In genomic region chr17:56171186-56171959, GRCh38 we compare ENCODE assay signal across 32 cellular contexts. TPM values are rescaled to one million over a fixed set of nuclear protein-coding genes. Genes with fewer than 3 reads are reported as not detected.
DNase-seq lines count a peak whose midpoint lies in the region; ATAC-seq, FAIRE-seq and TF ChIP-seq lines count a peak whose summit lies in the region.
"Had no signal": no experiment of that assay in that cellular context is flagged by ENCODE, and none has a peak within 500 bp of the region (broad histone marks: within the 10 kb centered on the region; RNA-seq: fewer than 3 reads in every experiment).

No MANE protein-coding gene starts in this region.

- TF ChIP-seq CTCF in fibroblast of mammary gland (conservative IDR thresholded peaks at IDR 0.05; ENCODE audit: control insufficient read depth, insufficient read depth, low read depth, low read length): no peak

- H3K9ac ChIP-seq in rectal smooth muscle tissue (ENCODE audit: low read length): no peak overlapping the region
- H3K9ac ChIP-seq: KMS-11 had no signal

- FAIRE-seq in small intestine (lab: Jason Lieb, UNC): no peak
- FAIRE-seq: A204.1, bronchial epithelial cell, D721Med, H54 had no signal

- peak; percentile 55 for DNase-seq in EH (ENCODE audit: low read depth)
- peak; percentile 85 for DNase-seq in MG63
- DNase-seq in fibroblast of mammary gland (ENCODE audit: low read depth): peak; percentile 33
- DNase-seq in NCI-H2107 treated with DMSO at 0.1 percent for 48 hours (lab: John Stamatoyannopoulos, UW; ENCODE audit: unreplicated experiment): no peak
- DNase-seq in small intestine: no peak
- DNase-seq in anterior cingulate cortex (lab: John Stamatoyannopoulos, UW): no peak
- DNase-seq: activated CD8-positive, alpha-beta T cell treated with anti-CD3 and anti-CD28 coated beads, Interleukin-2, amount 10 ng/mL, durations not matched to agents 7 days and 5 days; activated naive CD4-positive, alpha-beta T cell treated with anti-CD3 and anti-CD28 coated beads, Interleukin-2, amount 50 U/mL, for 16 hours; AML-193; amniotic stem cell; CD4-positive, alpha-beta T cell; DND-41; left lung; mesendoderm; NCI-H1417 treated with DMSO at 0.1 percent for 48 hours; NCI-H2081; NCI-H2227 treated with DMSO at 0.1 percent for 48 hours; NCI-H526 treated with DMSO at 0.1 percent for 48 hours; PC-3; upper lobe of right lung had no signal

- H3K36me3 ChIP-seq in MG63: no peaks in the 10 kb centered on the region
- H3K36me3 ChIP-seq in rectal smooth muscle tissue (ENCODE audit: control insufficient read depth, insufficient read depth, low read length): no peaks in the 10 kb centered on the region
- no peaks in the 10 kb centered on the region for H3K36me3 ChIP-seq in small intestine (ENCODE audit: control insufficient read depth in 2 of 2, insufficient read depth in 2 of 2, low read length in 2 of 2)
- H3K36me3 ChIP-seq: left lung, prostate gland, upper lobe of right lung had no signal

- peak overlapping the region; percentile 33 for H3K27ac ChIP-seq in rectal smooth muscle tissue (ENCODE audit: low read depth, low read length)
- H3K27ac ChIP-seq in small intestine (ENCODE audit: low read depth in 1 of 2, low read length in 1 of 2): no peak overlapping the region
- H3K27ac ChIP-seq: HL-60, KMS-11, left lung, SK-N-MC, upper lobe of right lung had no signal

- H3K4me3 ChIP-seq in MG63 (no peak overlapping the region), fibroblast of mammary gland (ENCODE audit: control insufficient read depth, low read depth, low read length) (no peak overlapping the region), rectal smooth muscle tissue (ENCODE audit: low read length) (no peak overlapping the region), small intestine (ENCODE audit: low read depth in 1 of 2, low read length in 2 of 2) (no peak overlapping the region)
- H3K4me3 ChIP-seq: left lung, prostate gland, SK-N-MC, upper lobe of right lung had no signal

- 54 to 81% (median 78%) methylated on average over 4 of the region's 4 CpGs for WGBS in small intestine, 3 donors

- ATAC-seq in HG02763 (IDR thresholded peaks at IDR 0.05; ENCODE audit: unreplicated experiment): no peak
- ATAC-seq: activated CD8-positive, alpha-beta T cell treated with anti-CD3 and anti-CD28 coated beads, Interleukin-2, amount 10 ng/mL, durations not matched to agents 7 days and 5 days; PC-3; stimulated activated memory B cell treated with anti-CD40 and anti-IgM and Interleukin-4, amounts not matched to agents 10 μg/mL and 1 μg/mL and 100 μg/mL, for 72 hours had no signal

- H3K9me3 ChIP-seq in MG63 (no peaks in the 10 kb centered on the region), small intestine (ENCODE audit: control insufficient read depth, low read depth) (no peaks in the 10 kb centered on the region)
- H3K9me3 ChIP-seq: left lung, prostate gland, upper lobe of right lung had no signal

- peaks cover 15% of the 10 kb centered on the region for H3K4me1 ChIP-seq in rectal smooth muscle tissue (ENCODE audit: control insufficient read depth, insufficient read depth, low read length)
- H3K4me1 ChIP-seq in small intestine (ENCODE audit: control insufficient read depth in 2 of 2, insufficient read depth in 1 of 2, low read depth in 1 of 2, low read length in 1 of 2): no peaks in the 10 kb centered on the region
- H3K4me1 ChIP-seq: left lung, prostate gland, upper lobe of right lung had no signal

- H3K27me3 ChIP-seq in MG63: no peaks in the 10 kb centered on the region
- H3K27me3 ChIP-seq in rectal smooth muscle tissue (ENCODE audit: control insufficient read depth, insufficient read depth, low read length): no peaks in the 10 kb centered on the region
- H3K27me3 ChIP-seq in small intestine (ENCODE audit: control insufficient read depth in 2 of 2, insufficient read depth in 2 of 2, low read length in 2 of 2): no peaks in the 10 kb centered on the region
- H3K27me3 ChIP-seq: upper lobe of right lung had no signal

RNA-seq across cellular contexts. Expression of gene ANKFN1, which starts 18.1 kb away (rescaled TPM):
- 6.0 and 7.0 TPM in 2 replicates for total RNA-seq in MG63 (2014; rRNA removed; shearing (Covaris generic); ENCODE audit: low replicate concordance)
- polyA plus RNA-seq in small intestine: under 1 TPM in 1 of 3 donors, not detected in 2; 0.07 TPM
- total RNA-seq: activated CD8-positive, alpha-beta T cell treated with anti-CD3 and anti-CD28 coated beads, Interleukin-2, amount 10 ng/mL, durations not matched to agents 7 days and 5 days; CD4-positive, alpha-beta T cell; myocyte; PC-3 had no signal

Comparison
In these comparisons a context has a peak if more than half of its experiments do, and no peak if none do; other contexts are left out.
1. DNase-seq: peak in EH (single experiment), MG63 (single experiment) and fibroblast of mammary gland (single experiment); none in NCI-H2107 treated with DMSO at 0.1 percent for 48 hours (single experiment), small intestine (single experiment) and anterior cingulate cortex (0 of 58).